Comparison of ENCODE assay signal across 15 cellular contexts in genomic region chr9:134784612-134785305, GRCh38.
A peak's percentile ranks its signal among the peaks of the same experiment; 100 is the strongest.
DNase-seq lines count a peak whose midpoint lies in the region; TF ChIP-seq lines count a peak whose summit lies in the region.
"Had no signal": no experiment of that assay in that cellular context is flagged by ENCODE, and none has a peak within 500 bp of the region (broad histone marks: within the 10 kb centered on the region; RNA-seq: fewer than 3 reads in every experiment).

No MANE protein-coding gene starts in this region.

- intact Hi-C loops in activated T-helper 1 cell treated with anti-CD3 and anti-CD28 coated beads, Interleukin-12 subunit alpha, Interleukin-12 subunit beta, Interleukin-2, Interleukin-4 antibody, amounts not matched to agents 30 ng/mL and 10 ng/mL and 1 ng/mL, durations not matched to agents 14 hours and 24 hours and 36 hours (cut with micrococcal nuclease): no loop called here

- no peak overlapping the region; the same call in 1 of the 2 replicates for H3K4me3 Mint-ChIP-seq in HFFc6
- no peak overlapping the region for H3K4me3 Mint-ChIP-seq in brain
- no peak overlapping the region for H3K4me3 Mint-ChIP-seq in activated T-helper 1 cell treated with anti-CD3 and anti-CD28 coated beads, Interleukin-12 subunit alpha, Interleukin-12 subunit beta, Interleukin-2, Interleukin-4 antibody, amounts not matched to agents 30 ng/mL and 10 ng/mL and 1 ng/mL, durations not matched to agents 14 hours and 24 hours and 36 hours
- H3K4me3 Mint-ChIP-seq: CD8-positive, alpha-beta memory T cell had no signal

- peaks cover 40% of the 10 kb centered on the region for H3K27me3 Mint-ChIP-seq in HFFc6 (ENCODE audit: insufficient read depth)
- no peaks in the 10 kb centered on the region for H3K27me3 Mint-ChIP-seq in brain
- peaks cover 3% of the 10 kb centered on the region for H3K27me3 Mint-ChIP-seq in activated T-helper 1 cell treated with anti-CD3 and anti-CD28 coated beads, Interleukin-12 subunit alpha, Interleukin-12 subunit beta, Interleukin-2, Interleukin-4 antibody, amounts not matched to agents 30 ng/mL and 10 ng/mL and 1 ng/mL, durations not matched to agents 14 hours and 24 hours and 36 hours (ENCODE audit: insufficient read depth)

- H3K4me1 ChIP-seq in stomach smooth muscle (ENCODE audit: control insufficient read depth, insufficient read depth, low read length): peaks cover 19% of the 10 kb centered on the region
- H3K4me1 ChIP-seq: HAP-1 had no signal

- DNase-seq in HFFc6: no peak
- peak; percentile 26 for DNase-seq in myocyte (ENCODE audit: low read depth)
- no peak for DNase-seq in AG20443 (ENCODE audit: low spot score)
- DNase-seq in activated T-helper 1 cell treated with anti-CD3 and anti-CD28 coated beads, Interleukin-12 subunit alpha, Interleukin-12 subunit beta, Interleukin-2, Interleukin-4 antibody, amounts not matched to agents 30 ng/mL and 10 ng/mL and 1 ng/mL, durations not matched to agents 14 hours and 24 hours and 36 hours (ENCODE audit: low spot score): no peak
- DNase-seq in NCI-H2196 (lab: John Stamatoyannopoulos, UW; ENCODE audit: unreplicated experiment): no peak
- DNase-seq: CD8-positive, alpha-beta memory T cell; Karpas-422; MM.1S; NCI-H1105; NCI-H187 treated with DMSO at 0.1 percent for 48 hours; NCI-H446 treated with DMSO at 0.1 percent for 48 hours; NCI-H748 treated with DMSO at 0.1 percent for 48 hours had no signal

- H3K9ac ChIP-seq in stomach smooth muscle (ENCODE audit: low read length in 2 of 2): no peak overlapping the region

- TF ChIP-seq CTCF in HFFc6 (IDR thresholded peaks at IDR 0.05) (no peak), brain (conservative IDR thresholded peaks at IDR 0.05) (no peak)

- peak overlapping the region; percentile 18 for H3K27ac ChIP-seq in stomach smooth muscle (ENCODE audit: low read length)

- H3K4me1 Mint-ChIP-seq in HFFc6 (ENCODE audit: low read depth) (peaks cover 2% of the 10 kb centered on the region; the same call in 1 of the 2 replicates), brain (peaks cover 56% of the 10 kb centered on the region)
- no peaks in the 10 kb centered on the region for H3K4me1 Mint-ChIP-seq in activated T-helper 1 cell treated with anti-CD3 and anti-CD28 coated beads, Interleukin-12 subunit alpha, Interleukin-12 subunit beta, Interleukin-2, Interleukin-4 antibody, amounts not matched to agents 30 ng/mL and 10 ng/mL and 1 ng/mL, durations not matched to agents 14 hours and 24 hours and 36 hours (ENCODE audit: low read depth)
- H3K4me1 Mint-ChIP-seq: CD8-positive, alpha-beta memory T cell had no signal

- no peaks in the 10 kb centered on the region for H3K27me3 ChIP-seq in stomach smooth muscle (ENCODE audit: control insufficient read depth in 1 of 2, insufficient read depth in 2 of 2, low read length in 2 of 2)

- peaks cover 46% of the 10 kb centered on the region in 2 donors for H3K36me3 ChIP-seq in stomach smooth muscle (ENCODE audit: control insufficient read depth in 2 of 2, insufficient read depth in 2 of 2, low read length in 2 of 2)
- H3K36me3 ChIP-seq: HAP-1 had no signal

- no peaks in the 10 kb centered on the region for H3K9me3 ChIP-seq in stomach smooth muscle (ENCODE audit: control insufficient read depth in 2 of 2, low read length in 2 of 2)
- H3K9me3 ChIP-seq: HAP-1 had no signal

- peaks cover 19% of the 10 kb centered on the region for H3K36me3 Mint-ChIP-seq in HFFc6 (ENCODE audit: low read depth)
- no peaks in the 10 kb centered on the region for H3K36me3 Mint-ChIP-seq in brain
- H3K36me3 Mint-ChIP-seq in activated T-helper 1 cell treated with anti-CD3 and anti-CD28 coated beads, Interleukin-12 subunit alpha, Interleukin-12 subunit beta, Interleukin-2, Interleukin-4 antibody, amounts not matched to agents 30 ng/mL and 10 ng/mL and 1 ng/mL, durations not matched to agents 14 hours and 24 hours and 36 hours (ENCODE audit: low read depth): no peaks in the 10 kb centered on the region
- H3K36me3 Mint-ChIP-seq: CD8-positive, alpha-beta memory T cell had no signal

- H3K9me3 Mint-ChIP-seq in HFFc6 (no peaks in the 10 kb centered on the region), brain (no peaks in the 10 kb centered on the region)
- no peaks in the 10 kb centered on the region for H3K9me3 Mint-ChIP-seq in activated T-helper 1 cell treated with anti-CD3 and anti-CD28 coated beads, Interleukin-12 subunit alpha, Interleukin-12 subunit beta, Interleukin-2, Interleukin-4 antibody, amounts not matched to agents 30 ng/mL and 10 ng/mL and 1 ng/mL, durations not matched to agents 14 hours and 24 hours and 36 hours
- H3K9me3 Mint-ChIP-seq: CD8-positive, alpha-beta memory T cell had no signal

- H3K27ac Mint-ChIP-seq in HFFc6 (peak overlapping the region; percentile 4; the same call in 1 of the 2 replicates), brain (peak overlapping the region in 4 of 5 experiments; percentile 1 to 81 (median 58))
- no peak overlapping the region for H3K27ac Mint-ChIP-seq in activated T-helper 1 cell treated with anti-CD3 and anti-CD28 coated beads, Interleukin-12 subunit alpha, Interleukin-12 subunit beta, Interleukin-2, Interleukin-4 antibody, amounts not matched to agents 30 ng/mL and 10 ng/mL and 1 ng/mL, durations not matched to agents 14 hours and 24 hours and 36 hours
- H3K27ac Mint-ChIP-seq: CD8-positive, alpha-beta memory T cell had no signal

- H3K4me3 ChIP-seq in stomach smooth muscle (ENCODE audit: low read length in 2 of 2): no peak overlapping the region
- H3K4me3 ChIP-seq: HAP-1 had no signal
